8 cellular contexts compared by ENCODE assay signal in genomic region chr3:46845397-46845859, GRCh38. TPM values are rescaled to one million over a fixed set of nuclear protein-coding genes. Genes with fewer than 3 reads are reported as not detected.
DNase-seq lines count a peak whose midpoint lies in the region; ATAC-seq and TF ChIP-seq lines count a peak whose summit lies in the region.

No MANE protein-coding gene starts in this region.

- peaks cover 13% of the 10 kb centered on the region for H3K9me3 ChIP-seq in NT2/D1 (ENCODE audit: insufficient read depth, low read length)
- H3K9me3 ChIP-seq in ectodermal cell (ENCODE audit: control insufficient read depth, low read length), result no peaks in the 10 kb centered on the region
- peaks cover 0 to 17% (median 13%) of the 10 kb centered on the region in 3 donors for H3K9me3 ChIP-seq in tibial artery

- H3K9me3 Mint-ChIP-seq in GM23338 (peaks cover 15% of the 10 kb centered on the region), memory B cell (peaks cover 9% of the 10 kb centered on the region)

- peaks cover 13% of the 10 kb centered on the region for H3K27me3 Mint-ChIP-seq in GM23338 (ENCODE audit: insufficient read depth, low read depth, poor library complexity)
- H3K27me3 Mint-ChIP-seq in memory B cell, result no peaks in the 10 kb centered on the region

- peaks cover 13% of the 10 kb centered on the region; the same call in 2 of the 3 replicates for H3K4me1 Mint-ChIP-seq in GM23338
- peaks cover 8% of the 10 kb centered on the region for H3K4me1 Mint-ChIP-seq in memory B cell

- H3K27ac ChIP-seq in GM23338 (ENCODE audit: low read depth), result no peak overlapping the region
- H3K27ac ChIP-seq in ectodermal cell (ENCODE audit: insufficient read depth, low read depth, low read length, poor library complexity, severe bottlenecking), result peak overlapping the region; percentile 67
- peak overlapping the region; percentile 73 to 79 for H3K27ac ChIP-seq in tibial artery

- no peaks in the 10 kb centered on the region; the same call in 2 of the 3 replicates for H3K36me3 Mint-ChIP-seq in GM23338 (ENCODE audit: low read depth)
- peaks cover 5% of the 10 kb centered on the region for H3K36me3 Mint-ChIP-seq in memory B cell

- H3K27me3 ChIP-seq in GM23338 (ENCODE audit: insufficient read depth) (peaks cover 14% of the 10 kb centered on the region; the same call in 1 of the 2 replicates), NT2/D1 (ENCODE audit: insufficient read depth, insufficient read length) (peaks cover 10% of the 10 kb centered on the region), ectodermal cell (ENCODE audit: control insufficient read depth, insufficient read depth, low read length, poor library complexity, severe bottlenecking) (no peaks in the 10 kb centered on the region), tibial artery (no peaks in the 10 kb centered on the region)

- peak overlapping the region; percentile 74; the same call in 2 of the 3 replicates for H3K4me3 Mint-ChIP-seq in GM23338
- peak overlapping the region; percentile 95 for H3K4me3 Mint-ChIP-seq in memory B cell

- DNase-seq in EH (ENCODE audit: low read depth), result peak; percentile 83
- peak; percentile 72 for DNase-seq in GM23338 (ENCODE audit: low spot score)
- peak; percentile 35 for DNase-seq in NT2/D1 (ENCODE audit: low read depth, low spot score)
- DNase-seq in memory B cell (ENCODE audit: low spot score in 2 of 2), result no peak
- DNase-seq in tibial artery, result peak; percentile 71 to 85
- DNase-seq in NCI-H2227 treated with DMSO at 0.1 percent for 48 hours (lab: John Stamatoyannopoulos, UW), result no peak
- DNase-seq in stimulated activated CD4-positive, alpha-beta T cell treated with anti-CD3 and anti-CD28 coated beads, Interleukin-2, amount 100 ng/mL, for 48 hours, result no peak

- no peaks in the 10 kb centered on the region for H3K9me2 ChIP-seq in GM23338 (ENCODE audit: insufficient read depth)

- H3K4me1 ChIP-seq in GM23338 (ENCODE audit: insufficient read depth), result peaks cover 4% of the 10 kb centered on the region
- peaks cover 24% of the 10 kb centered on the region for H3K4me1 ChIP-seq in NT2/D1 (ENCODE audit: insufficient read depth, insufficient read length)
- H3K4me1 ChIP-seq in ectodermal cell (ENCODE audit: control insufficient read depth, insufficient read depth, low read length), result peaks cover 18% of the 10 kb centered on the region
- peaks cover 6 to 34% (median 18%) of the 10 kb centered on the region in 4 donors for H3K4me1 ChIP-seq in tibial artery

- H3K4me2 ChIP-seq in GM23338, result peak overlapping the region; percentile 87

- ATAC-seq in GM23338 (peak; percentile 58), memory B cell (ENCODE audit: low read depth) (no peak)

- no peaks in the 10 kb centered on the region for H4K20me1 ChIP-seq in GM23338 (replicated peaks; ENCODE audit: insufficient read depth)

- TF ChIP-seq CTCF in GM23338 (conservative IDR thresholded peaks at IDR 0.05; ENCODE audit: low read depth in 2 of 2) (no peak; a peak in 1 of 4 replicates), tibial artery (IDR thresholded peaks at IDR 0.05) (no peak)

- H3K9ac ChIP-seq in NT2/D1 (ENCODE audit: insufficient read length, low read depth), result peak overlapping the region; percentile 94

- 41 to 42% methylated on average over 23 of the region's 23 CpGs for WGBS in ectodermal cell, 2 experiments

- no peak overlapping the region for H3K27ac Mint-ChIP-seq in GM23338
- peak overlapping the region; percentile 82 for H3K27ac Mint-ChIP-seq in memory B cell

- H3K79me2 ChIP-seq in GM23338 (replicated peaks; ENCODE audit: insufficient read depth), result no peaks in the 10 kb centered on the region

- H3K36me3 ChIP-seq in GM23338 (ENCODE audit: insufficient read depth), result no peaks in the 10 kb centered on the region
- no peaks in the 10 kb centered on the region for H3K36me3 ChIP-seq in NT2/D1 (ENCODE audit: insufficient read depth, insufficient read length, low read length)
- no peaks in the 10 kb centered on the region for H3K36me3 ChIP-seq in ectodermal cell (ENCODE audit: control insufficient read depth, insufficient read depth, low read length)
- H3K36me3 ChIP-seq in tibial artery, result no peaks in the 10 kb centered on the region

- intact Hi-C loops in tibial artery (cut with DNase I; ENCODE audit: low total_unique reads), result no loop called here

- H2AFZ ChIP-seq in GM23338, result peak overlapping the region; percentile 97

- H3F3A ChIP-seq in GM23338 (replicated peaks; ENCODE audit: low read depth), result 0 out of 2 replicates have a peak, but pooled peaks cover 3% of the 10 kb centered on the region

- H3K4me3 ChIP-seq in GM23338 (peak overlapping the region; percentile 65), NT2/D1 (ENCODE audit: insufficient read length, low read depth) (peak overlapping the region; percentile 75), ectodermal cell (ENCODE audit: insufficient read depth, low read depth, low read length) (peak overlapping the region; percentile 20), tibial artery (peak overlapping the region; percentile 57 to 73)

TF ChIP-seq in GM23338, 12 proteins besides CTCF, POLR2A, EP300 and RAD21 (continues in another document):
- no peak for TF ChIP-seq ZNF114 (CRISPR knock-in tag; IDR thresholded peaks at IDR 0.05)
- TF ChIP-seq REST (IDR thresholded peaks at IDR 0.05; ENCODE audit: unreplicated experiment), result no peak
- TF ChIP-seq POLR2AphosphoS5 (IDR thresholded peaks at IDR 0.05; ENCODE audit: low read depth), result no peak
- TF ChIP-seq STAT1 (IDR thresholded peaks at IDR 0.05; ENCODE audit: unreplicated experiment), result no peak
- TF ChIP-seq JUNB (IDR thresholded peaks at IDR 0.05; ENCODE audit: unreplicated experiment), result no peak

RNA-seq across cellular contexts. Expression of gene MYL3, which starts 17.8 kb away (rescaled TPM):
- total RNA-seq in GM23338 (2014; rRNA removed; shearing (Covaris generic)), result not detected in 2 replicates
- 1.0 TPM in 1 of 2 replicates, not detected in the other for polyA plus RNA-seq in GM23338 (2016; fragmentation: Nextera tagmentation; extraction: Ambion mirVana)
- polyA plus RNA-seq in ectodermal cell (2013, experiment 1 of 4), result not detected
- 0.36 TPM for polyA plus RNA-seq in ectodermal cell (2013, experiment 2 of 4)
- polyA plus RNA-seq in ectodermal cell (2013, experiment 3 of 4), result 0.80 TPM
- polyA plus RNA-seq in ectodermal cell (2013, experiment 4 of 4), result 0.49 TPM

RNA-seq across cellular contexts. Expression of gene PTH1R, which starts 32.1 kb away (rescaled TPM):
- total RNA-seq in GM23338 (2014; rRNA removed; shearing (Covaris generic)), result 1.3 and 5.7 TPM in 2 replicates
- polyA plus RNA-seq in GM23338 (2016; fragmentation: Nextera tagmentation; extraction: Ambion mirVana), result 1.1 and 1.9 TPM in 2 replicates
- polyA plus RNA-seq in ectodermal cell (2013, experiment 1 of 4), result 1.7 TPM
- polyA plus RNA-seq in ectodermal cell (2013, experiment 2 of 4), result 1.9 TPM
- polyA plus RNA-seq in ectodermal cell (2013, experiment 3 of 4), result 2.7 TPM
- polyA plus RNA-seq in ectodermal cell (2013, experiment 4 of 4), result 4.2 TPM

Comparison
In these comparisons a context has a peak if more than half of its experiments do, and no peak if none do; other contexts are left out.
1. DNase-seq: peak in EH (single experiment), GM23338 (single experiment), NT2/D1 (single experiment) and tibial artery (2 of 2); none in memory B cell (0 of 2), NCI-H2227 treated with DMSO at 0.1 percent for 48 hours (single experiment) and stimulated activated CD4-positive, alpha-beta T cell treated with anti-CD3 and anti-CD28 coated beads, Interleukin-2, amount 100 ng/mL, for 48 hours (0 of 2).
2. H3K4me3 ChIP-seq: peak in every context shown above with its lines; median percentile 75 in NT2/D1; 65 in GM23338; 65 in tibial artery; 20 in ectodermal cell.